ENCODE assay signal across 23 cellular contexts in the genomic region with DNA sequence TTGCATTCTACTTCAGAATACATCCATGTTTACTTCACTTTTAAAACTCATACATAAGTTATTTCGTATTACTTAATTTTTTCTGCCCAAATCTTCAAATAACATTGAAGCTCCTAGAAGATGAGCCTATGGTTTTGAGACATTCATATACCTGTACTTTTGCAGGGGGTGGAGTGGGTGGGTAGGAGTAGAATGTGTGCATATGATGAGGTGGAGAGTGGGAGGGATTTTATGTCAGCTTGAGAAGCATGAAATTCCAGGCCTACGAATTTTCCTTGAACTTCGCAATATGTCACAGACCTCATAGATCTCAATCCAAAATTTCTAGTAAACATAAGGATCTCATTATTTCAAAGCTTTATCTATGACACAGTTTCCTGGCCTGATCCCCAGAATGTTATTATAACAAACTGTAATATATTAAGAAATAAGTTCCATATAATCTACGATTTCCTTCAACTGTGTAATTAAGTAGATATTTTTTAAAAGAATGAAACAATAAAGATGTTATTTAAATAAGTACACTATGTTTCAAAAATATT. TPM values are rescaled to one million over a fixed set of nuclear protein-coding genes. Genes with fewer than 3 reads are reported as not detected.
DNase-seq lines count a peak whose midpoint lies in the region; ATAC-seq, FAIRE-seq and TF ChIP-seq lines count a peak whose summit lies in the region.
"Had no signal": no experiment of that assay in that cellular context is flagged by ENCODE, and none has a peak within 500 bp of the region (broad histone marks: within the 10 kb centered on the region; RNA-seq: fewer than 3 reads in every experiment).

No MANE protein-coding gene starts in this region.

- H3K9ac ChIP-seq in endothelial cell of umbilical vein (replicated peaks; ENCODE audit: extremely low read depth, insufficient read depth, low read length): no peak overlapping the region
- H3K9ac ChIP-seq in HepG2 (ENCODE audit: insufficient read depth, low read depth, low read length): no peak overlapping the region

- H3K36me3 ChIP-seq in HEK293 (ENCODE audit: control insufficient read depth in 2 of 2, insufficient read depth in 1 of 2, low read length in 2 of 2) (peaks cover 0 to 42% of the 10 kb centered on the region in 2 experiments; a peak in 2 of 3 replicates), endothelial cell of umbilical vein (ENCODE audit: control insufficient read depth in 2 of 2, extremely low read depth in 1 of 2, insufficient read depth in 2 of 2, low read length in 2 of 2) (no peaks in the 10 kb centered on the region), HepG2 (replicated peaks in 1 of 2; ENCODE audit: control insufficient read depth in 1 of 2, insufficient read depth in 2 of 2, low read length in 2 of 2) (no peaks in the 10 kb centered on the region)
- H3K36me3 ChIP-seq: MG63, SJSA1 had no signal

- dilution Hi-C loops in endothelial cell of umbilical vein (cut with MboI; ENCODE audit: extremely low pct_ligation_motif_present, low sequenced_read_pairs): no loop called here

- H3K27ac ChIP-seq in HEK293 (ENCODE audit: extremely low read depth, low read depth, low read length) (no peak overlapping the region), endothelial cell of umbilical vein (ENCODE audit: insufficient read depth, low read depth, low read length) (no peak overlapping the region), HepG2 (ENCODE audit: extremely low read length, insufficient read depth, low read length) (no peak overlapping the region)
- H3K27ac ChIP-seq: PC-9, SJSA1 had no signal

- H3K79me2 ChIP-seq in endothelial cell of umbilical vein (ENCODE audit: control insufficient read depth, insufficient read depth, low read length) (no peaks in the 10 kb centered on the region), HepG2 (ENCODE audit: insufficient read depth, low read length) (no peaks in the 10 kb centered on the region)

- no peak for TF ChIP-seq EP300 in HepG2 (IDR thresholded peaks at IDR 0.05; ENCODE audit: low read depth in 2 of 2, low read length in 2 of 2)
- no peak for TF ChIP-seq EP300 in HepG2 (CRISPR knock-in tag; IDR thresholded peaks at IDR 0.05; ENCODE audit: borderline replicate concordance)

- WGBS in HepG2 (ENCODE audit: low lambda C conversion rate): 98% methylated on average over 4 of the region's 4 CpGs

- no peak for TF ChIP-seq RAD21 in HepG2 (CRISPR knock-in tag; IDR thresholded peaks at IDR 0.05)

- intact Hi-C loops in endothelial cell of umbilical vein (cut with micrococcal nuclease) (no loop called here), HepG2 (cut with micrococcal nuclease; ENCODE audit: unreplicated experiment) (loop anchor here (5.0 kb wide), 1 partner anchor 302 kb away; no protein-coding TSS in a partner anchor)

- in situ Hi-C loops in HepG2 (cut with HindIII; ENCODE audit: extremely low pct_ligation_motif_present, low pct_unique_long_range_greater_than_20kb): no loop called here
- in situ Hi-C loops in GM13977 (cut with MboI; ENCODE audit: low pct_unique_long_range_greater_than_20kb, low sequenced_read_pairs, unreplicated experiment): no loop called here

- ATAC-seq in HepG2 (no peak), GM18505 (IDR thresholded peaks at IDR 0.05; ENCODE audit: unreplicated experiment) (no peak)
- ATAC-seq: GM23338 had no signal

- no peaks in the 10 kb centered on the region for H3K9me1 ChIP-seq in endothelial cell of umbilical vein (replicated peaks; ENCODE audit: control insufficient read depth, extremely low read depth, insufficient read depth, low read length)

- no peaks in the 10 kb centered on the region for H3K4me1 ChIP-seq in HEK293 (ENCODE audit: control insufficient read depth, insufficient read depth, low read length)
- no peaks in the 10 kb centered on the region for H3K4me1 ChIP-seq in endothelial cell of umbilical vein (ENCODE audit: control insufficient read depth, extremely low read depth, insufficient read depth, low read length)
- no peaks in the 10 kb centered on the region for H3K4me1 ChIP-seq in HepG2 (ENCODE audit: insufficient read depth, low read length)
- H3K4me1 ChIP-seq: SJSA1 had no signal

- POLR2A ChIA-PET in HEK293 (lab: Yijun Ruan, JAX): no interaction called here
- POLR2A ChIA-PET in endothelial cell of umbilical vein (lab: Charles Lee): no interaction called here
- POLR2A ChIA-PET in HepG2 (lab: Yijun Ruan, JAX): no interaction called here

- H3K4me2 ChIP-seq in endothelial cell of umbilical vein (ENCODE audit: insufficient read depth, low read length): no peak overlapping the region
- H3K4me2 ChIP-seq in HepG2 (ENCODE audit: low read depth, low read length): no peak overlapping the region
- H3K4me2 ChIP-seq: GM23338, PC-9 had no signal

- H3K4me3 ChIP-seq in HEK293 (ENCODE audit: low read depth, low read length) (no peak overlapping the region), endothelial cell of umbilical vein (replicated peaks in 1 of 3; ENCODE audit: insufficient read depth in 1 of 3, low read depth in 1 of 3, low read length in 3 of 3) (no peak overlapping the region), foreskin fibroblast (ENCODE audit: low read depth in 1 of 2, low read length in 2 of 2) (no peak overlapping the region), HepG2 (replicated peaks in 1 of 3; ENCODE audit: insufficient read depth in 1 of 3, low read depth in 2 of 3, low read length in 3 of 3) (no peak overlapping the region)
- H3K4me3 ChIP-seq: GM23338, MG63, PC-9, SJSA1 had no signal

- no peak overlapping the region for H2AFZ ChIP-seq in endothelial cell of umbilical vein (ENCODE audit: low read depth, low read length)
- no peak overlapping the region for H2AFZ ChIP-seq in HepG2 (ENCODE audit: low read length)
- H2AFZ ChIP-seq: GM23338, PC-9 had no signal

- H3K9me3 ChIP-seq in HEK293 (ENCODE audit: control insufficient read depth, insufficient read depth, low read depth, low read length) (no peaks in the 10 kb centered on the region), endothelial cell of umbilical vein (replicated peaks; ENCODE audit: control insufficient read depth, insufficient read depth, low read length) (no peaks in the 10 kb centered on the region), HepG2 (ENCODE audit: low read length) (no peaks in the 10 kb centered on the region)
- H3K9me3 ChIP-seq: MG63, SJSA1 had no signal

- DNase-seq in AG08395 (ENCODE audit: low spot score) (peak; percentile 7), endothelial cell of umbilical vein (ENCODE audit: low read depth, low spot score) (no peak), foreskin fibroblast (peak; percentile 42 to 78), HepG2 (ENCODE audit: low spot score) (no peak), SHP77 treated with DMSO at 0.1 percent for 48 hours (lab: John Stamatoyannopoulos, UW) (no peak), GM13977 (ENCODE audit: low spot score) (no peak)
- DNase-seq: 8988T, AML-193, COR-L47, EL, Karpas-422, MG63, NCI-H1092, NCI-H2081 treated with DMSO at 0.1 percent for 48 hours, NCI-H510A treated with DMSO at 0.1 percent for 48 hours, NCI-H82, PC-9 had no signal

- TF ChIP-seq CTCF in HEK293 (tag by site-specific recombination; IDR thresholded peaks at IDR 0.05) (no peak), endothelial cell of umbilical vein (IDR thresholded peaks at IDR 0.05; ENCODE audit: extremely low read depth in 1 of 2, insufficient read depth in 1 of 2, low read depth in 1 of 2, low read length in 2 of 2) (no peak), foreskin fibroblast (IDR thresholded peaks at IDR 0.05; ENCODE audit: low read depth, low read length) (no peak), HepG2 (CRISPR knock-in tag; IDR thresholded peaks at IDR 0.05) (no peak), GM13977 (IDR thresholded peaks at IDR 0.05; ENCODE audit: extremely low read depth, insufficient read depth, missing control alignments) (no peak)

- FAIRE-seq in endothelial cell of umbilical vein (lab: Jason Lieb, UNC): peak; percentile 49
- no peak for FAIRE-seq in HepG2 (lab: Jason Lieb, UNC)
- FAIRE-seq: GM18507 had no signal

- TF ChIP-seq POLR2A in endothelial cell of umbilical vein (IDR thresholded peaks at IDR 0.05; ENCODE audit: low read depth, low read length): no peak
- no peak for TF ChIP-seq POLR2A in HepG2 (IDR thresholded peaks at IDR 0.05; ENCODE audit: insufficient read depth in 1 of 2, low read depth in 2 of 2, low read length in 2 of 2)
- TF ChIP-seq POLR2A in GM18505 (IDR thresholded peaks at IDR 0.05; ENCODE audit: borderline replicate concordance, extremely low read depth, insufficient read depth, insufficient read length): no peak

- BruUV-seq in endothelial cell of umbilical vein (replicated peaks; lab: Mats Ljungman, UMichigan) (no TSS peak), HepG2 (replicated peaks; lab: Mats Ljungman, UMichigan) (no TSS peak)

- CTCF ChIA-PET in HEK293 (lab: Yijun Ruan, JAX): interaction anchor here (1.0 to 5.1 kb wide), 6 partner anchors 10 to 217 kb away, joined by 4 to 78 read pairs (median 4); a partner anchor contains a TSS
- CTCF ChIA-PET in endothelial cell of umbilical vein (lab: Charles Lee): interaction anchor here (0.8 to 6.3 kb wide), 4 partner anchors 9 to 217 kb away, joined by 3 to 74 read pairs (median 6); no protein-coding TSS in a partner anchor
- CTCF ChIA-PET in HepG2 (lab: Yijun Ruan, JAX; ENCODE audit: low intra/inter-chr PET ratio, low total read pairs): interaction anchor here (2.2 kb wide), 1 partner anchor 216 kb away, joined by 21 read pairs; no protein-coding TSS in a partner anchor

- no peaks in the 10 kb centered on the region for H4K20me1 ChIP-seq in endothelial cell of umbilical vein (replicated peaks; ENCODE audit: control insufficient read depth, extremely low read depth, insufficient read depth, low read length)
- no peaks in the 10 kb centered on the region for H4K20me1 ChIP-seq in HepG2 (ENCODE audit: insufficient read depth, low read length)

- H3K27me3 ChIP-seq in endothelial cell of umbilical vein (ENCODE audit: control insufficient read depth in 2 of 2, insufficient read depth in 2 of 2, low read length in 2 of 2) (no peaks in the 10 kb centered on the region), HepG2 (ENCODE audit: control insufficient read depth in 1 of 2, insufficient read depth in 2 of 2, low read length in 2 of 2) (no peaks in the 10 kb centered on the region)
- H3K27me3 ChIP-seq: MG63, SJSA1 had no signal

RNA-seq across cellular contexts. Expression of a gene that starts 19.7 kb away (rescaled TPM):
- not detected in 2 replicates for total RNA-seq in endothelial cell of umbilical vein
- polyA plus RNA-seq in endothelial cell of umbilical vein: 0.03 TPM in 2 replicates
- polyA plus RNA-seq in endothelial cell of umbilical vein (2011; cell fraction: cytosol; rRNA removed): 0.01 TPM in 1 of 2 replicates, not detected in the other
- polyA plus RNA-seq in endothelial cell of umbilical vein (2011; cell fraction: nucleus; rRNA removed): 0.16 and 0.17 TPM in 2 replicates
- polyA plus RNA-seq in endothelial cell of umbilical vein (2012): 0.03 TPM in 1 of 2 replicates, not detected in the other
- polyA minus RNA-seq in endothelial cell of umbilical vein: 0.05 and 0.17 TPM in 2 replicates
- 8.6 TPM for polyA minus RNA-seq in endothelial cell of umbilical vein (2011; cell fraction: cytosol; rRNA and poly(A)+ RNA removed)
- polyA minus RNA-seq in endothelial cell of umbilical vein (2011; cell fraction: nucleus; rRNA and poly(A)+ RNA removed): 0.10 and 0.14 TPM in 2 replicates
- 0.03 and 0.09 TPM in 2 replicates for total RNA-seq in HepG2 (2016; rRNA removed; fragmentation: Illumina TruSeq; extraction: Trizol)
- not detected in 2 replicates for total RNA-seq in HepG2 (2016; cell fraction: cytosol; rRNA removed; fragmentation: Illumina TruSeq; extraction: Trizol; ENCODE audit: low read depth)
- total RNA-seq in HepG2 (2016; cell fraction: insoluble cytoplasmic fraction; rRNA removed; fragmentation: Illumina TruSeq; extraction: Trizol): 0.06 TPM in 2 replicates
- 0.03 and 0.09 TPM in 2 replicates for total RNA-seq in HepG2 (2016; cell fraction: membrane; rRNA removed; fragmentation: Illumina TruSeq; extraction: Trizol)
- total RNA-seq in HepG2 (2016; cell fraction: nucleus; rRNA removed; fragmentation: Illumina TruSeq; extraction: Trizol): not detected in 2 replicates
- 0.03 TPM in 2 replicates for polyA plus RNA-seq in HepG2 (2011; rRNA removed)
- polyA plus RNA-seq in HepG2 (2011; cell fraction: cytosol; rRNA removed): 0.01 and 0.03 TPM in 2 replicates
- 0.03 and 0.07 TPM in 2 replicates for polyA plus RNA-seq in HepG2 (2011; cell fraction: nucleus; rRNA removed)
- polyA plus RNA-seq in HepG2 (2012): 0.04 and 0.09 TPM in 2 replicates
- polyA plus RNA-seq in HepG2 (2016; cell fraction: cytosol; fragmentation: Illumina TruSeq; extraction: Trizol; ENCODE audit: low read depth): not detected in 2 replicates
- 0.07 and 0.10 TPM in 2 replicates for polyA plus RNA-seq in HepG2 (2016; cell fraction: insoluble cytoplasmic fraction; fragmentation: Illumina TruSeq; extraction: Trizol; ENCODE audit: low read depth)
- polyA plus RNA-seq in HepG2 (2016; cell fraction: membrane; fragmentation: Illumina TruSeq; extraction: Trizol; ENCODE audit: low read depth): 0.03 TPM in 1 of 2 replicates, not detected in the other
- 0.11 TPM in 1 of 2 replicates, not detected in the other for polyA plus RNA-seq in HepG2 (2016; cell fraction: nucleus; fragmentation: Illumina TruSeq; extraction: Trizol; ENCODE audit: insufficient read depth, low read depth)
- 0.02 and 15.4 TPM in 2 replicates for polyA minus RNA-seq in HepG2 (2011; rRNA and poly(A)+ RNA removed; ENCODE audit: low replicate concordance)
- polyA minus RNA-seq in HepG2 (2011; cell fraction: cytosol; rRNA and poly(A)+ RNA removed): not detected in 2 replicates
- polyA minus RNA-seq in HepG2 (2011; cell fraction: nucleus; rRNA and poly(A)+ RNA removed): 0.12 TPM in 1 of 2 replicates, not detected in the other
- total RNA-seq: SJSA1 had no signal

RNA-seq across cellular contexts. Expression of a gene that starts 24.0 kb away (rescaled TPM):
- total RNA-seq in endothelial cell of umbilical vein: 7.3 and 8.7 TPM in 2 replicates
- 2.1 and 2.7 TPM in 2 replicates for polyA plus RNA-seq in endothelial cell of umbilical vein
- 2.2 and 2.8 TPM in 2 replicates for polyA plus RNA-seq in endothelial cell of umbilical vein (2011; cell fraction: cytosol; rRNA removed)
- 9.7 and 14.5 TPM in 2 replicates for polyA plus RNA-seq in endothelial cell of umbilical vein (2011; cell fraction: nucleus; rRNA removed)
- polyA plus RNA-seq in endothelial cell of umbilical vein (2012): 6.9 and 11.8 TPM in 2 replicates
- 5.6 and 7.7 TPM in 2 replicates for polyA minus RNA-seq in endothelial cell of umbilical vein
- polyA minus RNA-seq in endothelial cell of umbilical vein (2011; cell fraction: cytosol; rRNA and poly(A)+ RNA removed): 2.3 TPM
- polyA minus RNA-seq in endothelial cell of umbilical vein (2011; cell fraction: nucleus; rRNA and poly(A)+ RNA removed): 11.8 and 19.5 TPM in 2 replicates
- total RNA-seq in HepG2 (2016; rRNA removed; fragmentation: Illumina TruSeq; extraction: Trizol): 3.1 and 4.5 TPM in 2 replicates
- 0.81 and 0.88 TPM in 2 replicates for total RNA-seq in HepG2 (2016; cell fraction: cytosol; rRNA removed; fragmentation: Illumina TruSeq; extraction: Trizol; ENCODE audit: low read depth)
- 3.4 and 4.6 TPM in 2 replicates for total RNA-seq in HepG2 (2016; cell fraction: insoluble cytoplasmic fraction; rRNA removed; fragmentation: Illumina TruSeq; extraction: Trizol)
- 1.3 and 1.7 TPM in 2 replicates for total RNA-seq in HepG2 (2016; cell fraction: membrane; rRNA removed; fragmentation: Illumina TruSeq; extraction: Trizol)
- total RNA-seq in HepG2 (2016; cell fraction: nucleus; rRNA removed; fragmentation: Illumina TruSeq; extraction: Trizol): 8.0 and 9.1 TPM in 2 replicates
- 5.2 and 5.9 TPM in 2 replicates for polyA plus RNA-seq in HepG2 (2011; rRNA removed)
- 0.94 and 2.1 TPM in 2 replicates for polyA plus RNA-seq in HepG2 (2011; cell fraction: cytosol; rRNA removed)
- 7.7 and 10.3 TPM in 2 replicates for polyA plus RNA-seq in HepG2 (2011; cell fraction: nucleus; rRNA removed)
- polyA plus RNA-seq in HepG2 (2012): 6.4 and 10.0 TPM in 2 replicates
- 0.33 and 0.44 TPM in 2 replicates for polyA plus RNA-seq in HepG2 (2016; cell fraction: cytosol; fragmentation: Illumina TruSeq; extraction: Trizol; ENCODE audit: low read depth)
- 2.7 and 2.9 TPM in 2 replicates for polyA plus RNA-seq in HepG2 (2016; cell fraction: insoluble cytoplasmic fraction; fragmentation: Illumina TruSeq; extraction: Trizol; ENCODE audit: low read depth)
- 0.84 and 1.1 TPM in 2 replicates for polyA plus RNA-seq in HepG2 (2016; cell fraction: membrane; fragmentation: Illumina TruSeq; extraction: Trizol; ENCODE audit: low read depth)
- 7.7 and 8.0 TPM in 2 replicates for polyA plus RNA-seq in HepG2 (2016; cell fraction: nucleus; fragmentation: Illumina TruSeq; extraction: Trizol; ENCODE audit: insufficient read depth, low read depth)
- polyA minus RNA-seq in HepG2 (2011; rRNA and poly(A)+ RNA removed; ENCODE audit: low replicate concordance): 4.3 and 5.2 TPM in 2 replicates
- polyA minus RNA-seq in HepG2 (2011; cell fraction: cytosol; rRNA and poly(A)+ RNA removed): 2.4 and 3.7 TPM in 2 replicates
- polyA minus RNA-seq in HepG2 (2011; cell fraction: nucleus; rRNA and poly(A)+ RNA removed): 34.9 and 41.5 TPM in 2 replicates

RNA-seq across cellular contexts. Expression of a gene that starts 25.2 kb away (rescaled TPM):
- total RNA-seq in endothelial cell of umbilical vein: not detected in 2 replicates
- not detected in 2 replicates for polyA plus RNA-seq in endothelial cell of umbilical vein
- polyA plus RNA-seq in endothelial cell of umbilical vein (2011; cell fraction: cytosol; rRNA removed): not detected in 2 replicates
- not detected in 2 replicates for polyA plus RNA-seq in endothelial cell of umbilical vein (2011; cell fraction: nucleus; rRNA removed)
- polyA plus RNA-seq in endothelial cell of umbilical vein (2012): not detected in 2 replicates
- not detected in 2 replicates for polyA minus RNA-seq in endothelial cell of umbilical vein
- not detected for polyA minus RNA-seq in endothelial cell of umbilical vein (2011; cell fraction: cytosol; rRNA and poly(A)+ RNA removed)
- not detected in 2 replicates for polyA minus RNA-seq in endothelial cell of umbilical vein (2011; cell fraction: nucleus; rRNA and poly(A)+ RNA removed)
- total RNA-seq in HepG2 (2016; rRNA removed; fragmentation: Illumina TruSeq; extraction: Trizol): not detected in 2 replicates
- total RNA-seq in HepG2 (2016; cell fraction: cytosol; rRNA removed; fragmentation: Illumina TruSeq; extraction: Trizol; ENCODE audit: low read depth): not detected in 2 replicates
- total RNA-seq in HepG2 (2016; cell fraction: insoluble cytoplasmic fraction; rRNA removed; fragmentation: Illumina TruSeq; extraction: Trizol): not detected in 2 replicates
- total RNA-seq in HepG2 (2016; cell fraction: membrane; rRNA removed; fragmentation: Illumina TruSeq; extraction: Trizol): not detected in 2 replicates
- total RNA-seq in HepG2 (2016; cell fraction: nucleus; rRNA removed; fragmentation: Illumina TruSeq; extraction: Trizol): not detected in 2 replicates
- polyA plus RNA-seq in HepG2 (2011; rRNA removed): not detected in 2 replicates
- not detected in 2 replicates for polyA plus RNA-seq in HepG2 (2011; cell fraction: cytosol; rRNA removed)
- polyA plus RNA-seq in HepG2 (2011; cell fraction: nucleus; rRNA removed): not detected in 2 replicates
- polyA plus RNA-seq in HepG2 (2012): not detected in 2 replicates
- not detected in 2 replicates for polyA plus RNA-seq in HepG2 (2016; cell fraction: cytosol; fragmentation: Illumina TruSeq; extraction: Trizol; ENCODE audit: low read depth)
- not detected in 2 replicates for polyA plus RNA-seq in HepG2 (2016; cell fraction: insoluble cytoplasmic fraction; fragmentation: Illumina TruSeq; extraction: Trizol; ENCODE audit: low read depth)
- not detected in 2 replicates for polyA plus RNA-seq in HepG2 (2016; cell fraction: membrane; fragmentation: Illumina TruSeq; extraction: Trizol; ENCODE audit: low read depth)
- not detected in 2 replicates for polyA plus RNA-seq in HepG2 (2016; cell fraction: nucleus; fragmentation: Illumina TruSeq; extraction: Trizol; ENCODE audit: insufficient read depth, low read depth)
- polyA minus RNA-seq in HepG2 (2011; rRNA and poly(A)+ RNA removed; ENCODE audit: low replicate concordance): not detected in 2 replicates
- not detected in 2 replicates for polyA minus RNA-seq in HepG2 (2011; cell fraction: cytosol; rRNA and poly(A)+ RNA removed)
- not detected in 2 replicates for polyA minus RNA-seq in HepG2 (2011; cell fraction: nucleus; rRNA and poly(A)+ RNA removed)
- total RNA-seq: GM23338, PC-9, SJSA1 had no signal
- polyA plus RNA-seq: CD14-positive monocyte, GM23338 had no signal

Comparison
In these comparisons a context has a peak if more than half of its experiments do, and no peak if none do; other contexts are left out.
1. DNase-seq: peak in AG08395 (single experiment) and foreskin fibroblast (2 of 2); none in endothelial cell of umbilical vein (single experiment), HepG2 (single experiment), SHP77 treated with DMSO at 0.1 percent for 48 hours (single experiment) and GM13977 (single experiment).